ENCODE assay signal across 17 cellular contexts in the genomic region with DNA sequence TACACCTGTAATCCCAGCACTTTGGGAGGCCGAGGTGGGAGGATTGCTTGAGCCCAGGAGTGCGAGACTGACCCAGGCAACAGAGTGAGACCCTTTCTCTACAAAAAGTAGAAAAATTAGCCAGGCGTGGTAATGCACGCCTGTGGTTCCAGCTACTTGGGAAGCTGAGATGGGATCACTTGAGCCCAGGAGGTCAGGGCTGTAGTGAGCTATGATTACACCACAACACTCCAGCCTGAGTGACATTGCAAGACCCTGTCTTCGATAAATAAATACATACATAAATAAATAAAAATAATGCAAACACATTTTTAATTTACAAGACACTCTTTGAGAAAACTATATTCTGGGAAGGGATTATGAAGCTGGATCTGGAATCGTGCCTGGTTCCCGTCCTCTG.
DNase-seq lines count a peak whose midpoint lies in the region; ATAC-seq and TF ChIP-seq lines count a peak whose summit lies in the region.
"Had no signal": no experiment of that assay in that cellular context is flagged by ENCODE, and none has a peak within 500 bp of the region (broad histone marks: within the 10 kb centered on the region; RNA-seq: fewer than 3 reads in every experiment).

No MANE protein-coding gene starts in this region.

- H3K36me3 ChIP-seq in Caco-2 (ENCODE audit: control insufficient read depth, insufficient read depth, low read length) (no peaks in the 10 kb centered on the region), left lung (no peaks in the 10 kb centered on the region), testis (ENCODE audit: low read depth, missing control alignments) (no peaks in the 10 kb centered on the region)

- H3K9me3 ChIP-seq in Caco-2 (no peaks in the 10 kb centered on the region), left lung (no peaks in the 10 kb centered on the region), testis (no peaks in the 10 kb centered on the region)

- H3K27ac ChIP-seq in left lung: no peak overlapping the region
- H3K27ac ChIP-seq in testis: no peak overlapping the region
- H3K27ac ChIP-seq: HL-60 had no signal

- no peaks in the 10 kb centered on the region for H3K27me3 Mint-ChIP-seq in Caco-2 (ENCODE audit: insufficient read depth, unreplicated experiment)
- H3K27me3 Mint-ChIP-seq: B cell; CD4-positive, alpha-beta T cell had no signal

- peaks cover 44% of the 10 kb centered on the region for H3K4me1 Mint-ChIP-seq in Caco-2 (ENCODE audit: low read depth, unreplicated experiment)
- H3K4me1 Mint-ChIP-seq: B cell, H9 had no signal

- no peak for DNase-seq in Caco-2
- peak; percentile 54 for DNase-seq in glomerular visceral epithelial cell (ENCODE audit: extremely low spot score)
- DNase-seq in left lung: no peak
- peak; percentile 22 for DNase-seq in ureter (ENCODE audit: low spot score)
- no peak for DNase-seq in KBM-7
- no peak for DNase-seq in testis
- DNase-seq: C1 segment of cervical spinal cord; CD4-positive, alpha-beta T cell; DMS153; DND-41; GDM1; GOT3; H9 had no signal

- H3K9me3 Mint-ChIP-seq in Caco-2 (ENCODE audit: unreplicated experiment): no peaks in the 10 kb centered on the region
- H3K9me3 Mint-ChIP-seq: CD4-positive, alpha-beta T cell; H9 had no signal

- H3K4me1 ChIP-seq in Caco-2 (peaks cover 41% of the 10 kb centered on the region), left lung (peaks cover 0 to 6% of the 10 kb centered on the region in 2 donors), testis (no peaks in the 10 kb centered on the region)

- peak overlapping the region; percentile 25 for H3K4me3 Mint-ChIP-seq in Caco-2 (ENCODE audit: unreplicated experiment)
- H3K4me3 Mint-ChIP-seq: B cell; CD4-positive, alpha-beta T cell; H9 had no signal

- H3K27me3 ChIP-seq in Caco-2 (replicated peaks; ENCODE audit: control insufficient read depth, insufficient read depth, low read length): no peaks in the 10 kb centered on the region
- no peaks in the 10 kb centered on the region for H3K27me3 ChIP-seq in left lung
- H3K27me3 ChIP-seq in testis: no peaks in the 10 kb centered on the region

- TF ChIP-seq POLR2A in testis (IDR thresholded peaks at IDR 0.05): no peak

- WGBS in testis, 2 donors: 87 to 92% methylated on average over 7 of the region's 7 CpGs

- TF ChIP-seq CTCF in Caco-2 (IDR thresholded peaks at IDR 0.05; ENCODE audit: insufficient read depth in 1 of 2, low read depth in 1 of 2, low read length in 1 of 2, severe bottlenecking in 1 of 2, unreplicated experiment in 1 of 2) (no peak), left lung (IDR thresholded peaks at IDR 0.05) (no peak), testis (IDR thresholded peaks at IDR 0.05) (no peak)

- intact Hi-C loops in Caco-2 (cut with micrococcal nuclease; ENCODE audit: unreplicated experiment): no loop called here
- intact Hi-C loops in left lung (cut with DNase I): no loop called here
- intact Hi-C loops in testis (cut with DNase I; ENCODE audit: low total_unique reads): no loop called here

- TSS peak; percentile 55 for BruUV-seq in Caco-2 (replicated peaks; lab: Mats Ljungman, UMichigan)

- ATAC-seq in left lung: peak; percentile 19
- ATAC-seq in HG02885 (IDR thresholded peaks at IDR 0.05; ENCODE audit: poor library complexity, unreplicated experiment): no peak
- ATAC-seq: K562 had no signal

- in situ Hi-C loops in KBM-7 (cut with MboI; ENCODE audit: low pct_unique_long_range_greater_than_20kb, low sequenced_read_pairs): no loop called here

- H3K4me3 ChIP-seq in Caco-2 (ENCODE audit: low read depth, low read length) (no peak overlapping the region), left lung (no peak overlapping the region), testis (no peak overlapping the region)
- H3K4me3 ChIP-seq: K562 had no signal

- peak overlapping the region; percentile 83 for H3K27ac Mint-ChIP-seq in Caco-2 (ENCODE audit: unreplicated experiment)
- H3K27ac Mint-ChIP-seq: B cell; CD4-positive, alpha-beta T cell; H9 had no signal

- CTCF ChIA-PET in Caco-2 (lab: Charles Lee): interaction anchor here (0.5 to 1.1 kb wide), 2 partner anchors 9 to 250 kb away, joined by 3 read pairs; no protein-coding TSS in a partner anchor

- POLR2A ChIA-PET in Caco-2 (lab: Charles Lee): interaction anchor here (0.6 kb wide), 1 partner anchor 31 kb away, joined by 3 read pairs; no protein-coding TSS in a partner anchor

- H3K36me3 Mint-ChIP-seq in Caco-2 (ENCODE audit: insufficient read depth, unreplicated experiment): peaks cover 14% of the 10 kb centered on the region

Comparison
In these comparisons a context has a peak if more than half of its experiments do, and no peak if none do; other contexts are left out.
1. DNase-seq: peak in glomerular visceral epithelial cell (single experiment) and ureter (single experiment); none in Caco-2 (0 of 2), left lung (0 of 2), KBM-7 (single experiment) and testis (single experiment).